ENCODE assay signal across 9 cellular contexts in genomic region chr5:10307206-10308148, GRCh38. TPM values are rescaled to one million over a fixed set of nuclear protein-coding genes. Genes with fewer than 3 reads are reported as not detected.
DNase-seq lines count a peak whose midpoint lies in the region; ATAC-seq, FAIRE-seq and TF ChIP-seq lines count a peak whose summit lies in the region.
"Had no signal": no experiment of that assay in that cellular context is flagged by ENCODE, and none has a peak within 500 bp of the region (broad histone marks: within the 10 kb centered on the region; RNA-seq: fewer than 3 reads in every experiment).

CMBL (minus strand) TSS chr5:10307902; CDS start chr5:10290762, 17,140 bp downstream.

- intact Hi-C loops in sciatic nerve (cut with DNase I), result no loop called here

- H3K9me3 ChIP-seq in iPS-18c (ENCODE audit: control insufficient read depth, insufficient read depth, low read length), result no peaks in the 10 kb centered on the region

- peak within 1 kb of the TSS; percentile 87 to 92 (median 90) for H3K4me3 Mint-ChIP-seq in brain

- peak; percentile 88 for ATAC-seq in GM21381 (IDR thresholded peaks at IDR 0.05; ENCODE audit: unreplicated experiment)
- ATAC-seq in sciatic nerve, result peak; percentile 62

- H3K27me3 Mint-ChIP-seq in brain, result peaks cover 5% of the 10 kb centered on the region

- peaks cover 36% of the 10 kb centered on the region for H3K4me1 Mint-ChIP-seq in brain

- no peak for FAIRE-seq in RCC 7860 (lab: Jason Lieb, UNC)
- FAIRE-seq: colon had no signal

- TF ChIP-seq CTCF in brain (conservative IDR thresholded peaks at IDR 0.05), result no peak

- H3K9me3 Mint-ChIP-seq in brain, result peaks cover 0 to 8% (median 0%) of the 10 kb centered on the region in 5 experiments

- DNase-seq in Daoy (ENCODE audit: low read depth) (peak; percentile 50), HT-29 (ENCODE audit: low spot score) (peak; percentile 75), RCC 7860 (ENCODE audit: low spot score) (peak; percentile 56), sciatic nerve (ENCODE audit: low spot score) (peak; percentile 64), NCI-H226 (no peak)

- peak within 1 kb of the TSS; percentile 85 to 95 (median 92) for H3K27ac Mint-ChIP-seq in brain

- H3K36me3 Mint-ChIP-seq in brain, result peaks cover 17% of the 10 kb centered on the region

- peak within 1 kb of the TSS; percentile 88 for H3K4me3 ChIP-seq in iPS-18c (ENCODE audit: insufficient read depth, low read depth, low read length)

RNA-seq across cellular contexts. Expression of gene CMBL, which starts in this region (rescaled TPM):
- 1.2 and 1.4 TPM in 2 replicates for total RNA-seq in Daoy (2014; rRNA removed; shearing (Covaris generic))
- 8.7 and 12.9 TPM in 2 replicates for total RNA-seq in HT-29 (2014; rRNA removed; shearing (Covaris generic))
- polyA plus RNA-seq in brain (ENCODE audit: insufficient read depth, low read depth, low replicate concordance), result 86.0 TPM
- 17.5 TPM for total RNA-seq in sciatic nerve
